Comparison of ENCODE assay signal across 8 cellular contexts in genomic region chr5:57173318-57174127, GRCh38. TPM values are rescaled to one million over a fixed set of nuclear protein-coding genes. Genes with fewer than 3 reads are reported as not detected.
DNase-seq lines count a peak whose midpoint lies in the region; ATAC-seq, FAIRE-seq and TF ChIP-seq lines count a peak whose summit lies in the region.

A gene with protein sequence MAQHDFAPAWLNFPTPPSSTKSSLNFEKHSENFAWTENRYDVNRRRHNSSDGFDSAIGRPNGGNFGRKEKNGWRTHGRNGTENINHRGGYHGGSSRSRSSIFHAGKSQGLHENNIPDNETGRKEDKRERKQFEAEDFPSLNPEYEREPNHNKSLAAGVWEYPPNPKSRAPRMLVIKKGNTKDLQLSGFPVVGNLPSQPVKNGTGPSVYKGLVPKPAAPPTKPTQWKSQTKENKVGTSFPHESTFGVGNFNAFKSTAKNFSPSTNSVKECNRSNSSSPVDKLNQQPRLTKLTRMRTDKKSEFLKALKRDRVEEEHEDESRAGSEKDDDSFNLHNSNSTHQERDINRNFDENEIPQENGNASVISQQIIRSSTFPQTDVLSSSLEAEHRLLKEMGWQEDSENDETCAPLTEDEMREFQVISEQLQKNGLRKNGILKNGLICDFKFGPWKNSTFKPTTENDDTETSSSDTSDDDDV (plus strand): TSS chr5:57174059. CDS start chr5:57214131, 40,072 bp downstream.

- TF ChIP-seq CTCF in 22Rv1 (IDR thresholded peaks at IDR 0.05) = peak; percentile 9; the same call in 1 of the 2 replicates
- peak in 2 of 7 experiments; percentile 7 to 17 for TF ChIP-seq CTCF in body of pancreas (IDR thresholded peaks at IDR 0.05)
- TF ChIP-seq CTCF in sigmoid colon (IDR thresholded peaks at IDR 0.05) = no peak

- peak; percentile 85 for FAIRE-seq in TTC549 (lab: Jason Lieb, UNC)

- intact Hi-C loops in body of pancreas (cut with DNase I) = no loop called here
- intact Hi-C loops in sigmoid colon (cut with DNase I) = loop anchor here (2.0 to 5.0 kb wide), 5 partner anchors 47 to 1179 kb away; partner anchors contain the start of genes IL6ST, MAP3K1, MIER3 and SETD9

- peak in 2 of 4 donors; percentile 93 for TF ChIP-seq EP300 in sigmoid colon (IDR thresholded peaks at IDR 0.05)

- DNase-seq in NCI-H2107 treated with DMSO at 0.1 percent for 48 hours (lab: John Stamatoyannopoulos, UW; ENCODE audit: unreplicated experiment) (peak; percentile 86), body of pancreas (peak; percentile 99), iPS DF 19.7 (ENCODE audit: low read depth, low spot score) (peak; percentile 88), sigmoid colon (peak; percentile 100)

- peaks cover 29% of the 10 kb centered on the region for H3K4me1 ChIP-seq in body of pancreas
- H3K4me1 ChIP-seq in sigmoid colon = peaks cover 0 to 48% (median 29%) of the 10 kb centered on the region in 4 donors

- H3K27ac ChIP-seq in 22Rv1 = peak within 1 kb of the TSS; percentile 99
- H3K27ac ChIP-seq in body of pancreas = peak within 1 kb of the TSS; percentile 98 to 100 (median 100)
- peak within 1 kb of the TSS; percentile 95 to 100 (median 98) for H3K27ac ChIP-seq in sigmoid colon

- H3K4me3 ChIP-seq in body of pancreas = peak within 1 kb of the TSS; percentile 85 to 96
- H3K4me3 ChIP-seq in sigmoid colon = peak within 1 kb of the TSS; percentile 76 to 88 (median 86)

- ATAC-seq in GM18520 (IDR thresholded peaks at IDR 0.05; ENCODE audit: unreplicated experiment) (peak; percentile 74), HG03064 (IDR thresholded peaks at IDR 0.05; ENCODE audit: low read depth, unreplicated experiment) (peak; percentile 60), body of pancreas (peak; percentile 92)

- H3K9me3 ChIP-seq in body of pancreas (no peaks in the 10 kb centered on the region), sigmoid colon (no peaks in the 10 kb centered on the region)

- H3K36me3 ChIP-seq in body of pancreas (replicated peaks in 1 of 2; ENCODE audit: insufficient read depth in 1 of 2, low read depth in 2 of 2) = no peaks in the 10 kb centered on the region
- no peaks in the 10 kb centered on the region for H3K36me3 ChIP-seq in sigmoid colon

- 1% methylated on average over 28 to 60 of the region's 83 CpGs for WGBS in body of pancreas, 2 donors
- WGBS in sigmoid colon, 2 donors = 0% methylated on average over 83 of the region's 83 CpGs

- H3K27me3 ChIP-seq in body of pancreas (no peaks in the 10 kb centered on the region), sigmoid colon (no peaks in the 10 kb centered on the region)

- TF ChIP-seq POLR2A in body of pancreas (IDR thresholded peaks at IDR 0.05) (peak; percentile 73 to 82 (median 76)), sigmoid colon (IDR thresholded peaks at IDR 0.05) (peak; percentile 66 to 80)

RNA-seq across cellular contexts. Expression of the gene that starts here (rescaled TPM):
- total RNA-seq in body of pancreas (10 to 100 TPM; 53.2 to 67.2 TPM), sigmoid colon (10 to 100 TPM; 52.3 to 69.2 (median 59.7) TPM)
- polyA plus RNA-seq in sigmoid colon = 10 to 100 TPM; 32.4 to 51.6 (median 45.3) TPM

Comparison
In these comparisons a context has a peak if more than half of its experiments do, and no peak if none do; other contexts are left out.
1. Peak in every context shown above with its lines: DNase-seq, ATAC-seq, H3K4me3 ChIP-seq and H3K27ac ChIP-seq.